In genomic region chr19:459724-460511, GRCh38 we compare ENCODE assay signal across 8 cellular contexts. TPM values are rescaled to one million over a fixed set of nuclear protein-coding genes. Genes with fewer than 3 reads are reported as not detected.
DNase-seq lines count a peak whose midpoint lies in the region; ATAC-seq, FAIRE-seq and TF ChIP-seq lines count a peak whose summit lies in the region.

No MANE protein-coding gene starts in this region.

- 1 to 2% methylated on average over 34 to 66 of the region's 66 CpGs for WGBS in pancreas, 2 donors

- no peaks in the 10 kb centered on the region for H3K36me3 Mint-ChIP-seq in activated naive CD8-positive, alpha-beta T cell treated with anti-CD3 and anti-CD28 coated beads, Interleukin-2, amount 50 U/mL, for 24 hours (ENCODE audit: low read depth)

- no peaks in the 10 kb centered on the region for H3K27me3 ChIP-seq in pancreas

- peaks cover 24% of the 10 kb centered on the region for H3K27me3 Mint-ChIP-seq in activated naive CD8-positive, alpha-beta T cell treated with anti-CD3 and anti-CD28 coated beads, Interleukin-2, amount 50 U/mL, for 24 hours

- H3K4me1 Mint-ChIP-seq in activated naive CD8-positive, alpha-beta T cell treated with anti-CD3 and anti-CD28 coated beads, Interleukin-2, amount 50 U/mL, for 24 hours = peaks cover 9% of the 10 kb centered on the region

- ATAC-seq in activated naive CD8-positive, alpha-beta T cell treated with anti-CD3 and anti-CD28 coated beads, Interleukin-2, amount 50 U/mL, for 24 hours = peak; percentile 67
- peak; percentile 87 for ATAC-seq in left ventricle myocardium superior
- ATAC-seq in pancreas = peak; percentile 66 to 79 (median 74)
- ATAC-seq in HG03108 (IDR thresholded peaks at IDR 0.05; ENCODE audit: unreplicated experiment) = no peak
- no peak for ATAC-seq in HG02571 (IDR thresholded peaks at IDR 0.05; ENCODE audit: unreplicated experiment)

- H3K27ac Mint-ChIP-seq in activated naive CD8-positive, alpha-beta T cell treated with anti-CD3 and anti-CD28 coated beads, Interleukin-2, amount 50 U/mL, for 24 hours = peak overlapping the region; percentile 67

- TF ChIP-seq CTCF in GM13976 (IDR thresholded peaks at IDR 0.05; ENCODE audit: borderline replicate concordance, control extremely low read depth, extremely low read depth, insufficient read depth, missing control alignments) (no peak), pancreas (IDR thresholded peaks at IDR 0.05) (no peak)

- intact Hi-C loops in left ventricle myocardium superior (cut with micrococcal nuclease) (no loop called here), pancreas (cut with DNase I) (no loop called here)

- peak overlapping the region; percentile 89 to 96 (median 92) for H3K27ac ChIP-seq in pancreas

- H3K4me3 ChIP-seq in pancreas = peak overlapping the region; percentile 62 to 90 (median 74)

- peak overlapping the region; percentile 67 for H3K4me3 Mint-ChIP-seq in activated naive CD8-positive, alpha-beta T cell treated with anti-CD3 and anti-CD28 coated beads, Interleukin-2, amount 50 U/mL, for 24 hours

- no peaks in the 10 kb centered on the region for H3K4me1 ChIP-seq in pancreas

- no peaks in the 10 kb centered on the region for H3K36me3 ChIP-seq in pancreas

- H3K9me3 ChIP-seq in pancreas = no peaks in the 10 kb centered on the region

- no peak for FAIRE-seq in pancreas (lab: Jason Lieb, UNC)

- DNase-seq in GM13976 (ENCODE audit: low spot score) (peak; percentile 60), NCI-H345 (lab: John Stamatoyannopoulos, UW) (peak; percentile 76), left ventricle myocardium superior (peak; percentile 82), pancreas (peak; percentile 72 to 96 (median 87)), dedifferentiated amniotic fluid mesenchymal stem cell (ENCODE audit: extremely low spot score) (no peak)
- peak; percentile 35 for DNase-seq in activated naive CD8-positive, alpha-beta T cell treated with anti-CD3 and anti-CD28 coated beads, Interleukin-2, amount 50 U/mL, for 24 hours

- peaks cover 4% of the 10 kb centered on the region for H3K9me3 Mint-ChIP-seq in activated naive CD8-positive, alpha-beta T cell treated with anti-CD3 and anti-CD28 coated beads, Interleukin-2, amount 50 U/mL, for 24 hours

- in situ Hi-C loops in GM13976 (cut with MboI; ENCODE audit: low sequenced_read_pairs, unreplicated experiment) = no loop called here

RNA-seq across cellular contexts. Expression of gene SHC2, which starts 0.9 kb away (rescaled TPM):
- total RNA-seq in left ventricle myocardium superior = 11.0 TPM
- total RNA-seq in pancreas = 100 to 1,000 TPM in 3 of 6 donors, 10 to 100 TPM in 3; 76.2 to 130 (median 99.9) TPM
- polyA plus RNA-seq in pancreas = 100 to 1,000 TPM; 257 to 382 TPM

RNA-seq across cellular contexts. Expression of gene MADCAM1, which starts 36.4 kb away (rescaled TPM):
- total RNA-seq in left ventricle myocardium superior (0.37 TPM), pancreas (1 to 10 TPM in 4 of 6 donors, under 1 TPM in 2; 0.66 to 4.2 (median 1.2) TPM)
- polyA plus RNA-seq in pancreas = 1 to 10 TPM; 2.5 to 7.5 TPM

RNA-seq across cellular contexts. Expression of gene TPGS1, which starts 47.4 kb away (rescaled TPM):
- total RNA-seq in left ventricle myocardium superior (10.5 TPM), pancreas (10 to 100 TPM in 4 of 6 donors, 1 to 10 TPM in 2; 8.8 to 16.2 (median 10.7) TPM)
- 10 to 100 TPM; 14.3 to 29.7 TPM for polyA plus RNA-seq in pancreas

RNA-seq across cellular contexts. Expression of gene C2CD4C, which starts 51.0 kb away (rescaled TPM):
- 1.3 TPM for total RNA-seq in left ventricle myocardium superior
- total RNA-seq in pancreas = 1 to 10 TPM in 2 of 6 donors, under 1 TPM in 4; 0.16 to 1.3 (median 0.59) TPM
- 1 to 10 TPM; 1.5 to 2.1 TPM for polyA plus RNA-seq in pancreas

Comparison
In these comparisons a context has a peak if more than half of its experiments do, and no peak if none do; other contexts are left out.
1. ATAC-seq: peak in activated naive CD8-positive, alpha-beta T cell treated with anti-CD3 and anti-CD28 coated beads, Interleukin-2, amount 50 U/mL, for 24 hours (single experiment), left ventricle myocardium superior (single experiment) and pancreas (4 of 4); none in HG03108 (single experiment) and HG02571 (single experiment).